Comparison of ENCODE assay signal across 2 cellular contexts in the genomic region with DNA sequence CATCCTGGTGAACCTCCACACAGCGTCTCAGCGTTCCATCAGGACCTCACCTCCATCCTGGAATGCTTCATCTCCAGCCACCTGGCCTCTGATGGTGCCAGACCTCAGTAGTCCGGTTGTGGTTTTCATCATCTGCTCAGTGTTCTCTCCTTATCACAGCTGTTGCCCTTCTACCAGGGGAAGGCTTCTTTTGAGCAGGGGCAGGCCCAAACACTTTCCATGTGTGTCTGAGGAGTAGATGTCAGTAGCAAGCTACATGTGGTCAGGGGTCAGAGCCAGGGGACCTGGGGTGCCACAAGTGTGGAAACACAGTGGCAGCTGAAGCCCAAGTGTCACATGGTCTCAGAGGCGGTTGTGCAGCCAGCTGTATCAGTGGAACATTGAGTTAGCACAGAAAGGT.
TF ChIP-seq lines count a peak whose summit lies in the region.

No MANE protein-coding gene starts in this region.

TF ChIP-seq in WTC11, 78 proteins besides CTCF, POLR2A, EP300 and RAD21:
- TF ChIP-seq NFATC4 (CRISPR knock-in tag; IDR thresholded peaks at IDR 0.05) (no peak), SMAD4 (CRISPR knock-in tag; IDR thresholded peaks at IDR 0.05) (no peak), MLX (CRISPR knock-in tag; IDR thresholded peaks at IDR 0.05) (no peak), ZNF138 (CRISPR knock-in tag; conservative IDR thresholded peaks at IDR 0.05) (no peak), FOXP1 (CRISPR knock-in tag; IDR thresholded peaks at IDR 0.05; ENCODE audit: borderline replicate concordance) (no peak), USF1 (CRISPR knock-in tag; IDR thresholded peaks at IDR 0.05) (no peak)
- TF ChIP-seq, protein P1, sequence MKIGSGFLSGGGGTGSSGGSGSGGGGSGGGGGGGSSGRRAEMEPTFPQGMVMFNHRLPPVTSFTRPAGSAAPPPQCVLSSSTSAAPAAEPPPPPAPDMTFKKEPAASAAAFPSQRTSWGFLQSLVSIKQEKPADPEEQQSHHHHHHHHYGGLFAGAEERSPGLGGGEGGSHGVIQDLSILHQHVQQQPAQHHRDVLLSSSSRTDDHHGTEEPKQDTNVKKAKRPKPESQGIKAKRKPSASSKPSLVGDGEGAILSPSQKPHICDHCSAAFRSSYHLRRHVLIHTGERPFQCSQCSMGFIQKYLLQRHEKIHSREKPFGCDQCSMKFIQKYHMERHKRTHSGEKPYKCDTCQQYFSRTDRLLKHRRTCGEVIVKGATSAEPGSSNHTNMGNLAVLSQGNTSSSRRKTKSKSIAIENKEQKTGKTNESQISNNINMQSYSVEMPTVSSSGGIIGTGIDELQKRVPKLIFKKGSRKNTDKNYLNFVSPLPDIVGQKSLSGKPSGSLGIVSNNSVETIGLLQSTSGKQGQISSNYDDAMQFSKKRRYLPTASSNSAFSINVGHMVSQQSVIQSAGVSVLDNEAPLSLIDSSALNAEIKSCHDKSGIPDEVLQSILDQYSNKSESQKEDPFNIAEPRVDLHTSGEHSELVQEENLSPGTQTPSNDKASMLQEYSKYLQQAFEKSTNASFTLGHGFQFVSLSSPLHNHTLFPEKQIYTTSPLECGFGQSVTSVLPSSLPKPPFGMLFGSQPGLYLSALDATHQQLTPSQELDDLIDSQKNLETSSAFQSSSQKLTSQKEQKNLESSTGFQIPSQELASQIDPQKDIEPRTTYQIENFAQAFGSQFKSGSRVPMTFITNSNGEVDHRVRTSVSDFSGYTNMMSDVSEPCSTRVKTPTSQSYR (CRISPR knock-in tag; IDR thresholded peaks at IDR 0.05): no peak
- TF ChIP-seq, protein P2, sequence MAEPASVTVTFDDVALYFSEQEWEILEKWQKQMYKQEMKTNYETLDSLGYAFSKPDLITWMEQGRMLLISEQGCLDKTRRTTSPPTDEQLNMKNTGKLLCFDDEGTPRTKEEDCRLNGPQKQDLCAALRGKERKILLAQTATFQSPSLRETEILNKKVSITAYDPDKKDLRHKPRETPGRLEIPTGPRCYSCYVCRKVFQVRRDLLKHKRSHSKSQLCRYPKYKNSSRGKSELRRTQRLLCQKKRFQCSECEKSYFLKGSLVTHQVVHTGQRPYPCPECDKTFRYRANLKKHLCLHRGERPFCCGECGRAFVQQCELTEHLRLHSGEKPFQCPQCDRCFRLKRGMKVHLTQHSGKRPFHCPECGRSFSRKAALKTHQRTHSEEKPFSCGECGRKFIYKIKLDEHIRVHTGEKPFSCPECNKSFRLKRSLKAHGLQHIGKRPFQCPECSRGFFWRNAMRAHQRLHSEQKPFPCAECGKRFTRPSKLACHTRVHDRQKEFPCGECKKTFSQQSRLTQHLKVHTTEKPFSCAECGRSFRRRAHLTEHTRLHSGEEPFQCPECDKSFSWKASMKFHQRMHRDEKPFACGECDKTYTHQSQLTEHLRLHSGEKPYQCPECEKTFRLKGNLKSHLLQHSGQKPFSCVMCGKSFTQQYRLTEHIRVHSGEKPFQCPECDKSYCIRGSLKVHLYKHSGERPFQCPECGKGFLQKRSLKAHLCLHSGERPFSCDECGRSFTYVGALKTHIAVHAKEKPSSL (CRISPR knock-in tag; conservative IDR thresholded peaks at IDR 0.05): no peak

TF ChIP-seq in GM12891, 5 proteins besides CTCF, POLR2A, EP300 and RAD21:
- TF ChIP-seq POLR2AphosphoS5 (IDR thresholded peaks at IDR 0.05; ENCODE audit: low read depth, low read length) (no peak), TAF1 (IDR thresholded peaks at IDR 0.05; ENCODE audit: low read depth, low read length) (no peak), POU2F2 (IDR thresholded peaks at IDR 0.05; ENCODE audit: low read depth, low read length) (no peak), SPI1 (IDR thresholded peaks at IDR 0.05; ENCODE audit: low read depth, low read length) (no peak)
